ENCODE assay signal across 14 cellular contexts in genomic region chr5:126794157-126794828, GRCh38. TPM values are rescaled to one million over a fixed set of nuclear protein-coding genes. Genes with fewer than 3 reads are reported as not detected.
DNase-seq lines count a peak whose midpoint lies in the region; ATAC-seq and TF ChIP-seq lines count a peak whose summit lies in the region.
"Had no signal": no experiment of that assay in that cellular context is flagged by ENCODE, and none has a peak within 500 bp of the region (broad histone marks: within the 10 kb centered on the region; RNA-seq: fewer than 3 reads in every experiment).

No MANE protein-coding gene starts in this region.

- peak; percentile 36 for ATAC-seq in GM19351 (IDR thresholded peaks at IDR 0.05; ENCODE audit: unreplicated experiment)
- ATAC-seq in GM19324 (IDR thresholded peaks at IDR 0.05; ENCODE audit: low FRiP score, unreplicated experiment), result no peak
- ATAC-seq: gastrocnemius medialis had no signal

- H2AFZ ChIP-seq in Karpas-422 (ENCODE audit: low read length) (no peak overlapping the region), fibroblast of lung (ENCODE audit: low read length) (peak overlapping the region; percentile 34)

- H3K9me3 ChIP-seq in Karpas-422 (ENCODE audit: low read length), result no peaks in the 10 kb centered on the region
- H3K9me3 ChIP-seq in fibroblast of lung (ENCODE audit: control insufficient read depth, insufficient read depth, low read depth, low read length), result no peaks in the 10 kb centered on the region
- H3K9me3 ChIP-seq: gastrocnemius medialis had no signal

- H3K9ac ChIP-seq in Karpas-422 (ENCODE audit: low read length) (0 out of 2 replicates have a peak overlapping the region, but pooled peaks have one; percentile 32), fibroblast of lung (ENCODE audit: insufficient read depth, low read length) (no peak overlapping the region)

- TF ChIP-seq CTCF in fibroblast of lung (conservative IDR thresholded peaks at IDR 0.05 in 1 of 2, IDR thresholded peaks at IDR 0.05 in 1 of 2; ENCODE audit: low read depth in 1 of 2, low read length in 2 of 2), result no peak

- H3K4me3 ChIP-seq in Karpas-422 (ENCODE audit: low read length) (no peak overlapping the region), fibroblast of lung (replicated peaks in 1 of 4; ENCODE audit: control extremely low read depth in 1 of 4, insufficient read depth in 1 of 4, low read depth in 3 of 4, low read length in 4 of 4) (no peak overlapping the region)
- H3K4me3 ChIP-seq: gastrocnemius medialis had no signal

- H4K20me1 ChIP-seq in Karpas-422 (ENCODE audit: insufficient read depth, low read depth, low read length), result peaks cover 15% of the 10 kb centered on the region
- no peaks in the 10 kb centered on the region for H4K20me1 ChIP-seq in fibroblast of lung (ENCODE audit: control insufficient read depth, extremely low read depth, insufficient read depth, low read length)

- H3K4me2 ChIP-seq in Karpas-422 (ENCODE audit: low read depth, low read length, poor library complexity, severe bottlenecking), result peak overlapping the region; percentile 26
- H3K4me2 ChIP-seq in fibroblast of lung (ENCODE audit: extremely low read depth, insufficient read depth, low read length), result no peak overlapping the region

- H3K27ac ChIP-seq in Karpas-422 (ENCODE audit: low read length) (peak overlapping the region; percentile 48), fibroblast of lung (ENCODE audit: insufficient read depth, low read length) (no peak overlapping the region)
- H3K27ac ChIP-seq: gastrocnemius medialis had no signal

- H3K9me2 ChIP-seq in Karpas-422 (replicated peaks; ENCODE audit: insufficient read depth, low read length), result no peaks in the 10 kb centered on the region

- H3K27me3 ChIP-seq in Karpas-422 (ENCODE audit: low read length) (no peaks in the 10 kb centered on the region), fibroblast of lung (ENCODE audit: control insufficient read depth, insufficient read depth, low read length) (no peaks in the 10 kb centered on the region)
- H3K27me3 ChIP-seq: gastrocnemius medialis had no signal

- H3K4me1 ChIP-seq in Karpas-422 (ENCODE audit: low read length) (peaks cover 62% of the 10 kb centered on the region), fibroblast of lung (ENCODE audit: control insufficient read depth, extremely low read depth, insufficient read depth, low read length) (no peaks in the 10 kb centered on the region)
- H3K4me1 ChIP-seq: gastrocnemius medialis had no signal

- peaks cover 100% of the 10 kb centered on the region for H3K79me2 ChIP-seq in Karpas-422 (ENCODE audit: low read length)
- peaks cover 95% of the 10 kb centered on the region for H3K79me2 ChIP-seq in fibroblast of lung (ENCODE audit: control insufficient read depth, insufficient read depth, low read length)

- H3K36me3 ChIP-seq in Karpas-422 (ENCODE audit: insufficient read depth, low read length), result no peaks in the 10 kb centered on the region
- H3K36me3 ChIP-seq in fibroblast of lung (ENCODE audit: control insufficient read depth, insufficient read depth, low read length), result no peaks in the 10 kb centered on the region
- H3K36me3 ChIP-seq: gastrocnemius medialis had no signal

- DNase-seq in DMS53 (lab: John Stamatoyannopoulos, UW) (peak; percentile 26), DMS53 treated with DMSO at 0.1 percent for 48 hours (lab: John Stamatoyannopoulos, UW; ENCODE audit: unreplicated experiment) (no peak), Karpas-422 (no peak), fibroblast of lung (ENCODE audit: low read depth in 2 of 2) (no peak), HuH-7.5 (ENCODE audit: low spot score) (no peak)
- DNase-seq in activated CD4-positive, CD25-positive, alpha-beta regulatory T cell (lab: John Stamatoyannopoulos, UW), result no peak
- DNase-seq: anterior cingulate cortex; effector CD4-positive, alpha-beta T cell; gastrocnemius medialis; islet precursor cell; NCI-H1694 treated with DMSO at 0.1 percent for 48 hours; Right ventricle myocardium superior had no signal

RNA-seq across cellular contexts. Expression of gene LMNB1, which starts 17.4 kb away (rescaled TPM):
- total RNA-seq in Karpas-422 (2014; rRNA removed; shearing (Covaris generic); ENCODE audit: low replicate concordance), result 49.8 and 94.5 TPM in 2 replicates
- total RNA-seq in fibroblast of lung, result 11.6 and 17.3 TPM in 2 replicates
- polyA plus RNA-seq in fibroblast of lung, result 17.5 and 46.0 TPM in 2 replicates
- 18.6 and 50.8 TPM in 2 replicates for polyA plus RNA-seq in fibroblast of lung (2012)
- polyA minus RNA-seq in fibroblast of lung (ENCODE audit: low replicate concordance), result 4.9 and 10.7 TPM in 2 replicates
